ENCODE assay signal across 14 cellular contexts in genomic region chr18:63775166-63775730, GRCh38. TPM values are rescaled to one million over a fixed set of nuclear protein-coding genes. Genes with fewer than 3 reads are reported as not detected.
DNase-seq lines count a peak whose midpoint lies in the region; ATAC-seq, FAIRE-seq and TF ChIP-seq lines count a peak whose summit lies in the region.
"Had no signal": no experiment of that assay in that cellular context is flagged by ENCODE, and none has a peak within 500 bp of the region (broad histone marks: within the 10 kb centered on the region; RNA-seq: fewer than 3 reads in every experiment).

A gene with protein sequence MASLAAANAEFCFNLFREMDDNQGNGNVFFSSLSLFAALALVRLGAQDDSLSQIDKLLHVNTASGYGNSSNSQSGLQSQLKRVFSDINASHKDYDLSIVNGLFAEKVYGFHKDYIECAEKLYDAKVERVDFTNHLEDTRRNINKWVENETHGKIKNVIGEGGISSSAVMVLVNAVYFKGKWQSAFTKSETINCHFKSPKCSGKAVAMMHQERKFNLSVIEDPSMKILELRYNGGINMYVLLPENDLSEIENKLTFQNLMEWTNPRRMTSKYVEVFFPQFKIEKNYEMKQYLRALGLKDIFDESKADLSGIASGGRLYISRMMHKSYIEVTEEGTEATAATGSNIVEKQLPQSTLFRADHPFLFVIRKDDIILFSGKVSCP (plus strand): TSS chr18:63775418. CDS start chr18:63782373, 6,955 bp downstream.

- H3K4me3 ChIP-seq in fibroblast of the aortic adventitia (ENCODE audit: low read depth, low read length) (no peak within 1 kb of the TSS), smooth muscle cell (no peak within 1 kb of the TSS)
- H3K4me3 ChIP-seq: HAP-1, K562 had no signal

- no peak for TF ChIP-seq CTCF in fibroblast of the aortic adventitia (IDR thresholded peaks at IDR 0.05; ENCODE audit: insufficient read depth, low read length)
- no peak for TF ChIP-seq CTCF in smooth muscle cell (IDR thresholded peaks at IDR 0.05; ENCODE audit: borderline replicate concordance, insufficient read depth, poor library complexity, severe bottlenecking)

- no peaks in the 10 kb centered on the region for H4K20me1 ChIP-seq in smooth muscle cell (ENCODE audit: low read depth)

- no peak for TF ChIP-seq POLR2A in H54 (IDR thresholded peaks at IDR 0.05; ENCODE audit: low read depth, low read length)

- no peak within 1 kb of the TSS for H3K9ac ChIP-seq in smooth muscle cell (ENCODE audit: low read depth)

- 63% methylated on average over 2 of the region's 2 CpGs for WGBS in smooth muscle cell (ENCODE audit: low lambda C conversion rate)

- H3K27ac ChIP-seq in smooth muscle cell (ENCODE audit: low read depth): peak within 1 kb of the TSS; percentile 68

- H3K27me3 ChIP-seq in smooth muscle cell (ENCODE audit: low read depth): no peaks in the 10 kb centered on the region

- FAIRE-seq in H54 (lab: Jason Lieb, UNC): peak; percentile 89
- FAIRE-seq: K562 had no signal

- H3K9me3 ChIP-seq in smooth muscle cell (replicated peaks; ENCODE audit: low read depth): no peaks in the 10 kb centered on the region
- H3K9me3 ChIP-seq: HAP-1 had no signal

- no peaks in the 10 kb centered on the region for H3F3A ChIP-seq in smooth muscle cell (ENCODE audit: low read depth)

- ATAC-seq in SK-N-SH treated with all-trans-retinoic acid at 6 μM for 48 hours: peak; percentile 92
- ATAC-seq: K562 had no signal

- DNase-seq in H54 (ENCODE audit: insufficient read length, low spot score) (peak; percentile 13), fibroblast of the aortic adventitia (ENCODE audit: low read depth) (peak; percentile 74), smooth muscle cell (lab: John Stamatoyannopoulos, UW; ENCODE audit: unreplicated experiment) (no peak), G401 (ENCODE audit: low spot score) (no peak), NCI-H526 (lab: John Stamatoyannopoulos, UW) (no peak), 8988T (no peak)
- DNase-seq: DMS153, NCI-H2107, T-helper 9 cell had no signal

- no peak within 1 kb of the TSS for H2AFZ ChIP-seq in smooth muscle cell (ENCODE audit: low read depth)

- no peaks in the 10 kb centered on the region for H3K36me3 ChIP-seq in smooth muscle cell (ENCODE audit: low read depth)
- H3K36me3 ChIP-seq: HAP-1 had no signal

- peak within 1 kb of the TSS; percentile 49 for H3K4me2 ChIP-seq in smooth muscle cell

- no peaks in the 10 kb centered on the region for H3K4me1 ChIP-seq in smooth muscle cell (ENCODE audit: low read depth)
- H3K4me1 ChIP-seq: HAP-1 had no signal

- no peaks in the 10 kb centered on the region for H3K79me2 ChIP-seq in smooth muscle cell (ENCODE audit: low read depth)

- in situ Hi-C loops in G401 (cut with HindIII; ENCODE audit: low sequenced_read_pairs): no loop called here

TF ChIP-seq in SK-N-SH treated with all-trans-retinoic acid at 6 μM for 48 hours, 23 proteins besides CTCF, POLR2A, EP300 and RAD21:
- no peak for TF ChIP-seq CREB5 (CRISPR knock-in tag; IDR thresholded peaks at IDR 0.05; ENCODE audit: low read depth)
- no peak for TF ChIP-seq OSR1 (CRISPR knock-in tag; IDR thresholded peaks at IDR 0.05)
- no peak for TF ChIP-seq ZNF565 (CRISPR knock-in tag; conservative IDR thresholded peaks at IDR 0.05; ENCODE audit: low read depth)
- TF ChIP-seq ARNTL (CRISPR knock-in tag; IDR thresholded peaks at IDR 0.05; ENCODE audit: borderline replicate concordance, low read depth): no peak
- TF ChIP-seq CSDC2 (CRISPR knock-in tag; IDR thresholded peaks at IDR 0.05): no peak
- 0 out of 2 replicates have a peak, but pooled peaks have one; percentile 25 for TF ChIP-seq TOX (CRISPR knock-in tag; IDR thresholded peaks at IDR 0.05; ENCODE audit: borderline replicate concordance)

RNA-seq across cellular contexts. Expression of the gene that starts here (rescaled TPM):
- total RNA-seq in fibroblast of the aortic adventitia (ENCODE audit: low replicate concordance): 0.27 TPM in 1 of 2 replicates, not detected in the other
- 111 and 174 TPM in 2 replicates for total RNA-seq in smooth muscle cell
- polyA plus RNA-seq in smooth muscle cell: 18.4 and 30.0 TPM in 2 replicates
- total RNA-seq in G401 (2014; rRNA removed; shearing (Covaris generic)): not detected in 2 replicates
- total RNA-seq: K562, mesenteric fat pad, pulmonary artery endothelial cell had no signal
- polyA plus RNA-seq: K562 had no signal

Comparison
In these comparisons a context has a peak if more than half of its experiments do, and no peak if none do; other contexts are left out.
1. RNA of the gene that starts here (total RNA-seq): 111 to 174 TPM in smooth muscle cell; 0.27 TPM in fibroblast of the aortic adventitia and not detected in G401; every median in the first group is over 10 times any median in the second.
2. Peak in DNase-seq in fibroblast of the aortic adventitia; RNA of the gene not detected or under 1 TPM.